In genomic region chr19:31002852-31003251, GRCh38 we compare ENCODE assay signal across 1 cellular context.
TF ChIP-seq lines count a peak whose summit lies in the region.

No MANE protein-coding gene starts in this region.

TF ChIP-seq in SK-N-SH, 30 proteins besides CTCF, POLR2A, EP300 and RAD21 (continued from another document):
- no peak for TF ChIP-seq MAX (IDR thresholded peaks at IDR 0.05; ENCODE audit: low read depth)
- no peak for TF ChIP-seq ELF1 (IDR thresholded peaks at IDR 0.05)
- no peak for TF ChIP-seq RCOR1 (IDR thresholded peaks at IDR 0.05; ENCODE audit: low read length)
- no peak for TF ChIP-seq FOXM1 (IDR thresholded peaks at IDR 0.05; ENCODE audit: low read depth)
- no peak for TF ChIP-seq TAF1 (IDR thresholded peaks at IDR 0.05; ENCODE audit: borderline replicate concordance, low read depth, low read length)
